1 cellular context compared by ENCODE assay signal in the genomic region with DNA sequence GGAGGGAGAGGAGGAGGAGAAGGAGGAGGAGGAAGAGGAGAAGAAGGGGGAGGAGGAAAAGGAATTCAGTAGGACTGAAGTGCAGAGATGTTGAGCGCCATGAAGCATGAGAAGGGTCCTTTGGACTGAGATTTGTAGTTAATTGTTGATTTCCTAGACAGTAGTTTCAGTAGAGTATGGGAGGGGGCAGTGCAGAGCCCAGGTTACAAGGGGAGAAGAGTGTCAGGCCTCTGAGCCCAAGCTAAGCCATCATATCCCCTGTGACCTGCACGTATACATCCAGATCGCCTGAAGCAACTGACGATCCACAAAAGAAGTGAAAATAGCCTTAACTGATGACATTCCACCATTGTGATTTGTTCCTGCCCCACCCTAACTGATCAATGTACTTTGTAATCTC.
TF ChIP-seq lines count a peak whose summit lies in the region.

No MANE protein-coding gene starts in this region.

TF ChIP-seq in HEK293, 187 proteins besides CTCF, POLR2A, EP300 and RAD21:
- TF ChIP-seq, protein P1, sequence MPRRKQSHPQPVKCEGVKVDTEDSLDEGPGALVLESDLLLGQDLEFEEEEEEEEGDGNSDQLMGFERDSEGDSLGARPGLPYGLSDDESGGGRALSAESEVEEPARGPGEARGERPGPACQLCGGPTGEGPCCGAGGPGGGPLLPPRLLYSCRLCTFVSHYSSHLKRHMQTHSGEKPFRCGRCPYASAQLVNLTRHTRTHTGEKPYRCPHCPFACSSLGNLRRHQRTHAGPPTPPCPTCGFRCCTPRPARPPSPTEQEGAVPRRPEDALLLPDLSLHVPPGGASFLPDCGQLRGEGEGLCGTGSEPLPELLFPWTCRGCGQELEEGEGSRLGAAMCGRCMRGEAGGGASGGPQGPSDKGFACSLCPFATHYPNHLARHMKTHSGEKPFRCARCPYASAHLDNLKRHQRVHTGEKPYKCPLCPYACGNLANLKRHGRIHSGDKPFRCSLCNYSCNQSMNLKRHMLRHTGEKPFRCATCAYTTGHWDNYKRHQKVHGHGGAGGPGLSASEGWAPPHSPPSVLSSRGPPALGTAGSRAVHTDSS (tag by site-specific recombination; IDR thresholded peaks at IDR 0.05): peak; percentile 36; the same call in 1 of the 2 replicates
